In genomic region chr3:40009991-40010390, GRCh38 we compare ENCODE assay signal across 31 cellular contexts.
"Had no signal": no experiment of that assay in that cellular context is flagged by ENCODE, and none has a peak within 500 bp of the region (broad histone marks: within the 10 kb centered on the region; RNA-seq: fewer than 3 reads in every experiment).

No MANE protein-coding gene starts in this region.

- H3K36me3 Mint-ChIP-seq: activated CD4-positive, alpha-beta memory T cell treated with anti-CD3 and anti-CD28 coated beads for 36 hours; activated naive CD8-positive, alpha-beta T cell treated with anti-CD3 and anti-CD28 coated beads, Interleukin-2, amount 10 ng/mL, durations not matched to agents 7 days and 5 days; mesothelial cell of epicardium; naive thymus-derived CD8-positive, alpha-beta T cell; neural progenitor cell; type B pancreatic cell had no signal

- H3K4me3 ChIP-seq: breast epithelium, esophagus muscularis mucosa, left lung, neural progenitor cell, right lobe of liver, skin epidermis, thoracic aorta, uterus had no signal

- H3K9me3 ChIP-seq: breast epithelium, esophagus muscularis mucosa, left lung, right lobe of liver, SK-N-SH, thoracic aorta, uterus had no signal

- H3K4me2 ChIP-seq: neural progenitor cell, SK-N-SH had no signal

- ATAC-seq: left lung; naive thymus-derived CD8-positive, alpha-beta T cell; stimulated activated naive CD8-positive, alpha-beta T cell treated with anti-CD3 and anti-CD28 coated beads, Interleukin-15, Interleukin-2, amounts not matched to agents 100 U/mL and 50 U/mL, for 24 hours had no signal

- H3K27ac Mint-ChIP-seq: activated CD4-positive, alpha-beta memory T cell treated with anti-CD3 and anti-CD28 coated beads for 36 hours; activated CD4-positive, alpha-beta T cell treated with anti-CD3 and anti-CD28 coated beads, Interleukin-2, amount 10 ng/mL, durations not matched to agents 24 days and 14 days; activated naive CD4-positive, alpha-beta T cell treated with anti-CD3 and anti-CD28 coated beads for 36 hours; activated naive CD8-positive, alpha-beta T cell treated with anti-CD3 and anti-CD28 coated beads, Interleukin-2, amount 10 ng/mL, durations not matched to agents 7 days and 5 days; activated T-helper 1 cell treated with anti-CD3 and anti-CD28 coated beads, Interleukin-12 subunit alpha, Interleukin-12 subunit beta, Interleukin-2, Interleukin-4 antibody, amounts not matched to agents 30 ng/mL and 10 ng/mL and 1 ng/mL, durations not matched to agents 14 hours and 24 hours and 36 hours; mesothelial cell of epicardium; naive thymus-derived CD8-positive, alpha-beta T cell; neural progenitor cell; T-helper 1 cell treated with Interleukin-12 subunit alpha and Interleukin-12 subunit beta and Interleukin-4 antibody, amounts not matched to agents 30 μg/mL and 1 μg/mL, for 36 hours; type B pancreatic cell had no signal

- H3K4me1 ChIP-seq: breast epithelium, left lung, neural progenitor cell, right lobe of liver, uterus had no signal

- H3K36me3 ChIP-seq: breast epithelium, esophagus muscularis mucosa, left lung, neural progenitor cell, right lobe of liver, thoracic aorta, uterus had no signal

- H3K27me3 ChIP-seq: breast epithelium, esophagus muscularis mucosa, left lung, neural progenitor cell, right lobe of liver, uterus had no signal

- H3K9ac ChIP-seq: neural progenitor cell, SK-N-SH had no signal

- H3K9me3 Mint-ChIP-seq: activated CD4-positive, alpha-beta memory T cell treated with anti-CD3 and anti-CD28 coated beads for 36 hours; activated CD4-positive, alpha-beta T cell treated with anti-CD3 and anti-CD28 coated beads, Interleukin-2, amount 10 ng/mL, durations not matched to agents 24 days and 14 days; activated naive CD4-positive, alpha-beta T cell treated with anti-CD3 and anti-CD28 coated beads for 36 hours; activated naive CD8-positive, alpha-beta T cell treated with anti-CD3 and anti-CD28 coated beads, Interleukin-2, amount 10 ng/mL, durations not matched to agents 7 days and 5 days; activated T-helper 1 cell treated with anti-CD3 and anti-CD28 coated beads, Interleukin-12 subunit alpha, Interleukin-12 subunit beta, Interleukin-2, Interleukin-4 antibody, amounts not matched to agents 30 ng/mL and 10 ng/mL and 1 ng/mL, durations not matched to agents 14 hours and 24 hours and 36 hours; central memory CD8-positive, alpha-beta T cell; mesothelial cell of epicardium; naive thymus-derived CD8-positive, alpha-beta T cell; neural progenitor cell; T-helper 1 cell treated with Interleukin-12 subunit alpha and Interleukin-12 subunit beta and Interleukin-4 antibody, amounts not matched to agents 30 μg/mL and 1 μg/mL, for 36 hours; type B pancreatic cell had no signal

- H3K27ac ChIP-seq: breast epithelium, esophagus muscularis mucosa, left lung, neural progenitor cell, right lobe of liver, skin epidermis, uterus had no signal

- DNase-seq: activated CD4-positive, alpha-beta memory T cell treated with anti-CD3 and anti-CD28 coated beads for 36 hours; activated CD4-positive, alpha-beta T cell treated with anti-CD3 and anti-CD28 coated beads, Interleukin-2, amount 10 ng/mL, durations not matched to agents 24 days and 14 days; activated CD4-positive, CD25-positive, alpha-beta regulatory T cell treated with anti-CD3 and anti-CD28 coated beads, Interleukin-2, amount 50 U/mL, for 72 hours; activated CD8-positive, alpha-beta memory T cell treated with anti-CD3 and anti-CD28 coated beads, Interleukin-2, amount 50 U/mL, for 4 hours; activated effector memory CD4-positive, alpha-beta T cell treated with anti-CD3 and anti-CD28 coated beads, Interleukin-2, amount 50 U/mL, for 16 hours; activated naive CD4-positive, alpha-beta T cell treated with anti-CD3 and anti-CD28 coated beads for 36 hours; activated naive CD8-positive, alpha-beta T cell treated with anti-CD3 and anti-CD28 coated beads, Interleukin-2, amount 10 ng/mL, durations not matched to agents 7 days and 5 days; activated T-cell treated with anti-CD3 and anti-CD28 coated beads, Interleukin-2, amount 50 U/mL, for 1 hour; amniotic stem cell; dermis blood vessel endothelial cell; effector CD4-positive, alpha-beta T cell; kidney glomerular epithelial cell; left lung; naive thymus-derived CD8-positive, alpha-beta T cell; right lobe of liver; SK-N-SH; stimulated activated CD4-positive, alpha-beta T cell treated with anti-CD3 and anti-CD28 coated beads, Interleukin-12 subunit alpha, Interleukin-12 subunit beta, amount 100 ng/mL, for 4 hours; stimulated activated CD4-positive, alpha-beta T cell treated with anti-CD3 and anti-CD28 coated beads, Interleukin-4, amount 100 ng/mL, for 1 hour; stimulated activated naive CD8-positive, alpha-beta T cell treated with anti-CD3 and anti-CD28 coated beads, Interleukin-15, Interleukin-2, amounts not matched to agents 100 U/mL and 50 U/mL, for 24 hours; SW 1271; uterus had no signal
